ENCODE assay signal across 8 cellular contexts in the genomic region with DNA sequence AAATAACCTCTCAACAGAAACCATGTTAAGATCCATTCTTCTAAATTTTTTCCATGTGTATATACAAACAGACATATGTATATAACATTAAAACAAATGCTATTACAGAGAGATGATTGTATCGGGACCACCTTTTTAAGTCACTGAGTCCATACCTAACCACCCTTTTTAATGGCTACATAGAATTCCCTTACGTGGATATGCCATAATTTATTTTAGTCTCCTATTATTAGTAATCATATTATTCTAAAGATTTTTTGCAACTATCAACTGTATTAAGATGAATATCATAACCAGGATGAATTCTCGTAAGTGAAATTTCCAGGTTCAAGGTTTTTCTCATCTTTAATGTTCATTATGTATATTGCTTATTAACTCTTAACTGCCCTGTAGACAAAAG.
"Had no signal": no experiment of that assay in that cellular context is flagged by ENCODE, and none has a peak within 500 bp of the region (broad histone marks: within the 10 kb centered on the region; RNA-seq: fewer than 3 reads in every experiment).

No MANE protein-coding gene starts in this region.

- ATAC-seq: HepG2 had no signal

- H3K4me3 ChIP-seq: K562 had no signal

- H3K4me3 Mint-ChIP-seq: IgD-negative memory B cell had no signal

- FAIRE-seq: HepG2, HTR-8/SVneo, K562 had no signal

- H3K27ac ChIP-seq: HL-60 had no signal

- DNase-seq: IMR-90, KBM-7, KG1 had no signal

- H3K27ac Mint-ChIP-seq: IgD-negative memory B cell had no signal

- H3K27me3 Mint-ChIP-seq: IgD-negative memory B cell had no signal
